In the genomic region with DNA sequence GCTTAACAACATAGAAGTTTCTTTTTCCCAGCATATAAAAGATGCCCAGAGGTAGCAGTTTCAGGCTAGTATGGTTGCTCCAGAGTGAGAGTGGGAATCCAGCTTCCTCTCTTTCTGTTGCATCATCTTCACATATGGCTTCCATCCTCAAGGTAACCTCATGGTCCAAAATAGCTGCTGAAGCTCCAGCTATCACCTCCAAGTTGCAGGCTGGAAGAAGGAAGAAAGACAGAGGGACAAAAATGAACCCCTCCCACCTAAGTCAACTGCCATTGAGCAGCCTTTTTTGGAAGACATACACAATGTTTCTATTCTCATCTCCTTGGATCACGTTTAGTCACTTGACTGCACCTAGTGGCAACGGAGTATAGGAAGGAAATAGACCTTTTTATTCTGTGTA, we compare ENCODE assay signal across 23 cellular contexts. TPM values are rescaled to one million over a fixed set of nuclear protein-coding genes. Genes with fewer than 3 reads are reported as not detected.
DNase-seq lines count a peak whose midpoint lies in the region; ATAC-seq, FAIRE-seq and TF ChIP-seq lines count a peak whose summit lies in the region.
"Had no signal": no experiment of that assay in that cellular context is flagged by ENCODE, and none has a peak within 500 bp of the region (broad histone marks: within the 10 kb centered on the region; RNA-seq: fewer than 3 reads in every experiment).

No MANE protein-coding gene starts in this region.

- peaks cover 9% of the 10 kb centered on the region; the same call in 1 of the 2 replicates for H3K9me3 ChIP-seq in OCI-LY3 (ENCODE audit: insufficient read depth, low read length)
- no peaks in the 10 kb centered on the region for H3K9me3 ChIP-seq in naive thymus-derived CD4-positive, alpha-beta T cell (ENCODE audit: control insufficient read depth in 2 of 3, low read length in 3 of 3)
- H3K9me3 ChIP-seq: HAP-1, Peyer's patch, SK-N-SH had no signal

- H2AFZ ChIP-seq in OCI-LY3 (ENCODE audit: low read depth, low read length), result no peak overlapping the region

- peak overlapping the region; percentile 27 for H3K27ac ChIP-seq in OCI-LY3 (ENCODE audit: low read length)
- H3K27ac ChIP-seq in naive thymus-derived CD4-positive, alpha-beta T cell (ENCODE audit: low read depth, low read length), result no peak overlapping the region
- H3K27ac ChIP-seq: C4-2B, Peyer's patch had no signal

- peaks cover 40% of the 10 kb centered on the region for H4K20me1 ChIP-seq in OCI-LY3 (ENCODE audit: insufficient read depth, low read length)

- POLR2A ChIA-PET in naive thymus-derived CD4-positive, alpha-beta T cell (lab: Charles Lee), result no interaction called here
- POLR2A ChIA-PET in MCF 10A (lab: Yijun Ruan, JAX), result no interaction called here

- intact Hi-C loops in naive thymus-derived CD4-positive, alpha-beta T cell (cut with micrococcal nuclease), result no loop called here
- intact Hi-C loops in MCF 10A (cut with micrococcal nuclease) (no loop called here), Right ventricle myocardium inferior (cut with DNase I) (no loop called here)

- H3K36me3 ChIP-seq in OCI-LY3 (replicated peaks; ENCODE audit: low read depth, low read length), result peaks cover 71% of the 10 kb centered on the region
- H3K36me3 ChIP-seq in naive thymus-derived CD4-positive, alpha-beta T cell (ENCODE audit: control insufficient read depth in 2 of 3, insufficient read depth in 3 of 3, low read length in 3 of 3), result no peaks in the 10 kb centered on the region
- H3K36me3 ChIP-seq: HAP-1, Peyer's patch had no signal

- H3K79me2 ChIP-seq in OCI-LY3 (ENCODE audit: low read length), result peaks cover 100% of the 10 kb centered on the region

- DNase-seq in ELR (ENCODE audit: low read depth) (peak; percentile 6), GM12892 (ENCODE audit: insufficient read length) (no peak), chondrocyte (ENCODE audit: low spot score) (no peak), MCF 10A (ENCODE audit: unreplicated experiment) (no peak), Right ventricle myocardium inferior (ENCODE audit: missing footprints) (no peak), NCI-H1417 (lab: John Stamatoyannopoulos, UW) (no peak)
- DNase-seq in naive thymus-derived CD4-positive, alpha-beta T cell, result no peak
- DNase-seq: DMS153, EL, NCI-H146, NCI-H2081 treated with DMSO at 0.1 percent for 48 hours, NCI-H510A, NCI-H774, Right ventricle myocardium superior, SK-N-SH, T-cell had no signal

- CTCF ChIA-PET in naive thymus-derived CD4-positive, alpha-beta T cell (lab: Charles Lee), result no interaction called here
- CTCF ChIA-PET in MCF 10A (lab: Yijun Ruan, JAX), result interaction anchor here (0.8 to 1.1 kb wide), 2 partner anchors 11 to 63 kb away, joined by 3 read pairs; no protein-coding TSS in a partner anchor

- no peak overlapping the region for H3K4me3 ChIP-seq in OCI-LY3 (ENCODE audit: low read length)
- no peak overlapping the region for H3K4me3 ChIP-seq in naive thymus-derived CD4-positive, alpha-beta T cell (ENCODE audit: low read length)
- H3K4me3 ChIP-seq: HAP-1, Peyer's patch had no signal

- H3K27me3 Mint-ChIP-seq in chondrocyte (ENCODE audit: low read depth), result peaks cover 10% of the 10 kb centered on the region
- H3K27me3 Mint-ChIP-seq in naive thymus-derived CD4-positive, alpha-beta T cell, result peaks cover 0 to 29% (median 15%) of the 10 kb centered on the region in 5 donors
- H3K27me3 Mint-ChIP-seq in MCF 10A (ENCODE audit: insufficient read depth, unreplicated experiment), result peaks cover 66% of the 10 kb centered on the region
- H3K27me3 Mint-ChIP-seq: IgD-negative memory B cell had no signal

- no TSS peak for BruUV-seq in MCF 10A (replicated peaks; lab: Mats Ljungman, UMichigan)

- peak; percentile 46 for FAIRE-seq in GM12892 (lab: Jason Lieb, UNC)
- FAIRE-seq: HTR-8/SVneo had no signal

- H3K4me1 Mint-ChIP-seq in chondrocyte (ENCODE audit: low read depth), result peaks cover 11% of the 10 kb centered on the region
- H3K4me1 Mint-ChIP-seq in naive thymus-derived CD4-positive, alpha-beta T cell, result peaks cover 0 to 11% (median 0%) of the 10 kb centered on the region in 7 donors
- H3K4me1 Mint-ChIP-seq in MCF 10A (ENCODE audit: insufficient read depth, unreplicated experiment), result no peaks in the 10 kb centered on the region
- H3K4me1 Mint-ChIP-seq: T-cell had no signal

- no peaks in the 10 kb centered on the region for H3K27me3 ChIP-seq in OCI-LY3 (ENCODE audit: low read depth, low read length)
- no peaks in the 10 kb centered on the region for H3K27me3 ChIP-seq in naive thymus-derived CD4-positive, alpha-beta T cell (ENCODE audit: control insufficient read depth in 2 of 2, insufficient read depth in 2 of 2, low read length in 2 of 2)
- H3K27me3 ChIP-seq: Peyer's patch had no signal

- no peak for TF ChIP-seq CTCF in OCI-LY3 (IDR thresholded peaks at IDR 0.05; ENCODE audit: low read depth, low read length)
- peak; percentile 12 for TF ChIP-seq CTCF in chondrocyte (IDR thresholded peaks at IDR 0.05)
- TF ChIP-seq CTCF in MCF 10A (IDR thresholded peaks at IDR 0.05; ENCODE audit: unreplicated experiment), result no peak

- H3K36me3 Mint-ChIP-seq in chondrocyte (ENCODE audit: low read depth) (no peaks in the 10 kb centered on the region), MCF 10A (ENCODE audit: insufficient read depth, unreplicated experiment) (no peaks in the 10 kb centered on the region)
- peaks cover 0 to 3% (median 0%) of the 10 kb centered on the region in 5 donors for H3K36me3 Mint-ChIP-seq in naive thymus-derived CD4-positive, alpha-beta T cell
- H3K36me3 Mint-ChIP-seq: T-cell had no signal

- no peak for TF ChIP-seq POLR2A in GM12892 (IDR thresholded peaks at IDR 0.05; ENCODE audit: low read depth, low read length)

- no peak for ATAC-seq in naive thymus-derived CD4-positive, alpha-beta T cell
- no peak for ATAC-seq in Right ventricle myocardium inferior
- ATAC-seq: T-cell had no signal

- no peak overlapping the region for H3K27ac Mint-ChIP-seq in chondrocyte (ENCODE audit: unreplicated experiment)
- no peak overlapping the region for H3K27ac Mint-ChIP-seq in naive thymus-derived CD4-positive, alpha-beta T cell
- H3K27ac Mint-ChIP-seq in MCF 10A (ENCODE audit: low read depth, unreplicated experiment), result no peak overlapping the region
- H3K27ac Mint-ChIP-seq: T-cell had no signal

- H3K4me2 ChIP-seq in OCI-LY3 (ENCODE audit: low read length), result peak overlapping the region; percentile 14; the same call in 1 of the 2 replicates
- H3K4me2 ChIP-seq: SK-N-SH had no signal

- no peak overlapping the region for H3K4me3 Mint-ChIP-seq in chondrocyte (ENCODE audit: unreplicated experiment)
- H3K4me3 Mint-ChIP-seq in naive thymus-derived CD4-positive, alpha-beta T cell, result no peak overlapping the region
- H3K4me3 Mint-ChIP-seq in MCF 10A (ENCODE audit: unreplicated experiment), result no peak overlapping the region
- H3K4me3 Mint-ChIP-seq: T-cell had no signal

- H3K9me3 Mint-ChIP-seq in chondrocyte (ENCODE audit: low read depth), result no peaks in the 10 kb centered on the region
- H3K9me3 Mint-ChIP-seq in naive thymus-derived CD4-positive, alpha-beta T cell, result peaks cover 0 to 5% (median 0%) of the 10 kb centered on the region in 11 donors
- H3K9me3 Mint-ChIP-seq in MCF 10A (ENCODE audit: unreplicated experiment), result no peaks in the 10 kb centered on the region
- H3K9me3 Mint-ChIP-seq: IgD-negative memory B cell had no signal

- peaks cover 67% of the 10 kb centered on the region for H3K4me1 ChIP-seq in OCI-LY3 (ENCODE audit: low read length)
- H3K4me1 ChIP-seq in naive thymus-derived CD4-positive, alpha-beta T cell (ENCODE audit: control insufficient read depth in 2 of 2, insufficient read depth in 2 of 2, low read length in 2 of 2), result no peaks in the 10 kb centered on the region
- H3K4me1 ChIP-seq: HAP-1 had no signal

- H3K9ac ChIP-seq in OCI-LY3 (ENCODE audit: low read length), result no peak overlapping the region
- H3K9ac ChIP-seq: SK-N-SH had no signal

RNA-seq across cellular contexts. Expression of gene CSF2RB, which starts 5.3 kb away (rescaled TPM):
- 14.7 TPM for polyA plus RNA-seq in GM12892 (2012; ENCODE audit: missing spikeins)
- 0.05 to 0.19 TPM (median 0.08 TPM) in 3 replicates for total RNA-seq in chondrocyte
- total RNA-seq in naive thymus-derived CD4-positive, alpha-beta T cell, result 10 to 100 TPM in 3 of 5 experiments, under 1 TPM in 2; 0.57 to 95.0 (median 13.4) TPM
- not detected for polyA plus RNA-seq in naive thymus-derived CD4-positive, alpha-beta T cell
- total RNA-seq in MCF 10A (2022), result not detected in 2 replicates
- 3.1 TPM for total RNA-seq in Right ventricle myocardium inferior
- total RNA-seq: A673 had no signal
- polyA plus RNA-seq: SK-N-SH had no signal

RNA-seq across cellular contexts. Expression of gene NCF4, which starts 57.9 kb away (rescaled TPM):
- 30.6 TPM for polyA plus RNA-seq in GM12892 (2012; ENCODE audit: missing spikeins)
- total RNA-seq in chondrocyte, result not detected in 3 replicates
- total RNA-seq in naive thymus-derived CD4-positive, alpha-beta T cell, result 10 to 100 TPM in 2 of 5 experiments, 1 to 10 TPM in 3; 3.7 to 57.1 (median 7.8) TPM
- 1 to 10 TPM in 1 of 2 donors, under 1 TPM in 1; 0.24 to 1.4 TPM for polyA plus RNA-seq in naive thymus-derived CD4-positive, alpha-beta T cell
- not detected in 2 replicates for total RNA-seq in MCF 10A (2022)
- total RNA-seq in Right ventricle myocardium inferior, result 9.4 TPM
- total RNA-seq: A673 had no signal
- polyA plus RNA-seq: SK-N-SH had no signal
